ENCODE assay signal across 15 cellular contexts in the genomic region with DNA sequence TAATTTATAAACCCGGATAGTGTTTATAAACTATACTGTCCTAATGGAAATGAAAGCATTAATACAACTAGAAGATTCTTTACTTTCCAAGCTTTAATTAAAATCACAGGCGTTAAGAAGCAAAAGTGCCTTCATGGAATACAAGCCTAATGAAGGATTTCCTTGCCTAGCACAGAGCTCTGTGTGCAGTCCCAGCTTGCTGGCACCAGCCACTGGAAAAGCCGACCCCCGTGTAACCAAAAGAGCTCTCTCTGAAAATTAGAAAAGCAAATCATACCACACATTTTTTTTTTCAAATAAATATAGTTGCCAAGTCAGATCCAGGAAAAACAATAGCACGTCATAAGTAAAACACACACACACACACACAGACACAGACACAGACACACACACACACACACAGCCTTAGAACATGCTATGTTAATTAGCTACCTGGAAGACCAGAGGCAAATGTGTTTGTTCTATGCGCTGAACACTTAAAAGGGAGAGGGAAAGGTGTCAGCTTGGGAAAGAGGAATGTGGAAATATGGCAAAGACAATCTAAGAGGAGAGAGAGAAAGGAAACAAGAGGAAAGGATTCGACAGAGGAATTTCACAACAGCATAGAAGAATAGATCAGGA.
"Had no signal": no experiment of that assay in that cellular context is flagged by ENCODE, and none has a peak within 500 bp of the region (broad histone marks: within the 10 kb centered on the region; RNA-seq: fewer than 3 reads in every experiment).

No MANE protein-coding gene starts in this region.

- H3K27me3 Mint-ChIP-seq: activated naive CD8-positive, alpha-beta T cell treated with anti-CD3 and anti-CD28 coated beads, Interleukin-2, amount 50 U/mL, for 24 hours; activated T-helper 17 cell treated with anti-CD3 and anti-CD28 coated beads, Interleukin-2, amount 50 U/mL, for 72 hours; stimulated activated naive CD8-positive, alpha-beta T cell treated with anti-CD3 and anti-CD28 coated beads, Interleukin-15, Interleukin-2, amounts not matched to agents 100 ng/mL and 50 ng/mL, for 24 hours had no signal

- H3K27ac ChIP-seq: coronary artery, pancreas, sigmoid colon, spleen, upper lobe of left lung had no signal

- H3K4me1 ChIP-seq: pancreas, spleen had no signal

- H3K4me3 ChIP-seq: coronary artery, pancreas, sigmoid colon, spleen, upper lobe of left lung had no signal

- H3K36me3 ChIP-seq: pancreas, sigmoid colon, spleen, upper lobe of left lung had no signal

- DNase-seq: activated CD4-positive, CD25-positive, alpha-beta regulatory T cell treated with anti-CD3 and anti-CD28 coated beads, Interleukin-2, amount 50 U/mL, for 72 hours; activated naive CD4-positive, alpha-beta T cell treated with Interleukin-2 at 50 U/mL for 16 hours; activated naive CD8-positive, alpha-beta T cell treated with anti-CD3 and anti-CD28 coated beads, Interleukin-2, amount 50 U/mL, for 24 hours; aorta; effector CD8-positive, alpha-beta T cell; islet precursor cell; pancreas; sigmoid colon; spleen; T1000; upper lobe of left lung had no signal

- H3K27ac Mint-ChIP-seq: activated naive CD8-positive, alpha-beta T cell treated with anti-CD3 and anti-CD28 coated beads, Interleukin-2, amount 50 U/mL, for 24 hours; activated T-helper 17 cell treated with anti-CD3 and anti-CD28 coated beads, Interleukin-2, amount 50 U/mL, for 72 hours; stimulated activated naive CD8-positive, alpha-beta T cell treated with anti-CD3 and anti-CD28 coated beads, Interleukin-15, Interleukin-2, amounts not matched to agents 100 ng/mL and 50 ng/mL, for 24 hours had no signal

- ATAC-seq: activated naive CD8-positive, alpha-beta T cell treated with anti-CD3 and anti-CD28 coated beads, Interleukin-2, amount 50 U/mL, for 24 hours; activated T-helper 17 cell treated with anti-CD3 and anti-CD28 coated beads, Interleukin-2, amount 50 U/mL, for 72 hours had no signal

- H3K27me3 ChIP-seq: pancreas, sigmoid colon, spleen, upper lobe of left lung had no signal

- H3K9me3 Mint-ChIP-seq: neural crest cell had no signal

- H3K4me3 Mint-ChIP-seq: activated naive CD8-positive, alpha-beta T cell treated with anti-CD3 and anti-CD28 coated beads, Interleukin-2, amount 50 U/mL, for 24 hours; activated T-helper 17 cell treated with anti-CD3 and anti-CD28 coated beads, Interleukin-2, amount 50 U/mL, for 72 hours; neural crest cell; stimulated activated naive CD8-positive, alpha-beta T cell treated with anti-CD3 and anti-CD28 coated beads, Interleukin-15, Interleukin-2, amounts not matched to agents 100 ng/mL and 50 ng/mL, for 24 hours had no signal

- FAIRE-seq: pancreas had no signal

- H3K4me1 Mint-ChIP-seq: activated naive CD8-positive, alpha-beta T cell treated with anti-CD3 and anti-CD28 coated beads, Interleukin-2, amount 50 U/mL, for 24 hours; activated T-helper 17 cell treated with anti-CD3 and anti-CD28 coated beads, Interleukin-2, amount 50 U/mL, for 72 hours had no signal

- H3K9me3 ChIP-seq: pancreas, sigmoid colon, spleen, upper lobe of left lung had no signal
